11 cellular contexts compared by ENCODE assay signal in the genomic region with DNA sequence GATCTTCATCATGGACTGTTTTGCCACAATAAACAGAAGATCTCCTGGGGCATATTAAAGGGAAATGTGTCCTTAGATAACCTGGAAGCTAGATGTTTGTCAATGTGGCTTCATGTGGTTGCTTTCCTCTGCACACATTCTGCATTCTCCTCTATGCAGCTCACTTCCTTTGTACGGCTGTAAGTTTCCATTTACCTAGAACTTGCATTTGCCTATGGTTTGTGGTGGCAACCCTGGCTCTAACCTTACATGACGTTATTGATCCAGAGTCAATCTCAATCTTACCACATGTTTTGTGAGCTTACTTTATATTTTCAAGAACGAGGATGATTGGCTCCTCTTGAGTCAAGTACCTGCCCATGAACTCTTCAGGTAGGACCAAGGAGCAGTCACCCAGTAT.
DNase-seq lines count a peak whose midpoint lies in the region; ATAC-seq and TF ChIP-seq lines count a peak whose summit lies in the region.
"Had no signal": no experiment of that assay in that cellular context is flagged by ENCODE, and none has a peak within 500 bp of the region (broad histone marks: within the 10 kb centered on the region; RNA-seq: fewer than 3 reads in every experiment).

No MANE protein-coding gene starts in this region.

- TF ChIP-seq CTCF in GM12865 (IDR thresholded peaks at IDR 0.05; ENCODE audit: insufficient read depth, low read depth, low read length, missing control alignments), result no peak
- TF ChIP-seq CTCF in GM20000 (IDR thresholded peaks at IDR 0.05; ENCODE audit: extremely low read depth, missing control alignments), result no peak
- no peak for TF ChIP-seq CTCF in choroid plexus epithelial cell (conservative IDR thresholded peaks at IDR 0.05; ENCODE audit: low read depth, low read length)
- TF ChIP-seq CTCF in BE2C (IDR thresholded peaks at IDR 0.05; ENCODE audit: low read depth, low read length), result no peak

- H3K4me1 ChIP-seq in BE2C, result no peaks in the 10 kb centered on the region

- H3K27me3 ChIP-seq in BE2C, result no peaks in the 10 kb centered on the region

- H3K4me3 ChIP-seq in GM12865 (ENCODE audit: low read depth, low read length) (no peak overlapping the region), choroid plexus epithelial cell (ENCODE audit: low read depth, low read length) (no peak overlapping the region), BE2C (ENCODE audit: low read depth, low read length) (no peak overlapping the region)

- no peaks in the 10 kb centered on the region for H3K9me3 ChIP-seq in BE2C

- DNase-seq in GM12865 (ENCODE audit: low read depth) (peak; percentile 69), GM20000 (ENCODE audit: low spot score) (peak; percentile 20), choroid plexus epithelial cell (ENCODE audit: low read depth) (peak; percentile 79), NCI-H345 (lab: John Stamatoyannopoulos, UW) (no peak), BE2C (no peak), NCI-H128 (lab: John Stamatoyannopoulos, UW; ENCODE audit: unreplicated experiment) (no peak)
- DNase-seq in effector CD4-positive, alpha-beta T cell, result no peak
- DNase-seq: activated naive CD8-positive, alpha-beta T cell treated with anti-CD3 and anti-CD28 coated beads, Interleukin-2, amount 10 ng/mL, durations not matched to agents 7 days and 5 days; foreskin fibroblast; stimulated activated CD4-positive, alpha-beta T cell treated with anti-CD3 and anti-CD28 coated beads, Interleukin-4, amount 100 ng/mL, for 24 hours had no signal

- peak; percentile 58 for ATAC-seq in HG03159 (IDR thresholded peaks at IDR 0.05; ENCODE audit: unreplicated experiment)

- no peaks in the 10 kb centered on the region for H3K36me3 ChIP-seq in BE2C

Comparison
In these comparisons a context has a peak if more than half of its experiments do, and no peak if none do; other contexts are left out.
1. DNase-seq: peak in GM12865 (single experiment), GM20000 (single experiment) and choroid plexus epithelial cell (single experiment); none in NCI-H345 (single experiment), BE2C (single experiment), NCI-H128 (single experiment) and effector CD4-positive, alpha-beta T cell (single experiment).